28 cellular contexts compared by ENCODE assay signal in genomic region chr3:64593350-64593749, GRCh38.
"Had no signal": no experiment of that assay in that cellular context is flagged by ENCODE, and none has a peak within 500 bp of the region (broad histone marks: within the 10 kb centered on the region; RNA-seq: fewer than 3 reads in every experiment).

No MANE protein-coding gene starts in this region.

- H3K27me3 Mint-ChIP-seq: activated CD4-positive, alpha-beta memory T cell treated with anti-CD3 and anti-CD28 coated beads for 36 hours; activated CD4-positive, alpha-beta T cell treated with anti-CD3 and anti-CD28 coated beads, Interleukin-2, amount 10 ng/mL, durations not matched to agents 7 days and 5 days; activated naive CD8-positive, alpha-beta T cell treated with anti-CD3 and anti-CD28 coated beads, Interleukin-2, amount 50 U/mL, for 24 hours had no signal

- H3K9me3 Mint-ChIP-seq: activated CD4-positive, alpha-beta memory T cell treated with anti-CD3 and anti-CD28 coated beads for 36 hours; activated CD4-positive, alpha-beta T cell treated with anti-CD3 and anti-CD28 coated beads, Interleukin-2, amount 10 ng/mL, durations not matched to agents 7 days and 5 days; activated naive CD8-positive, alpha-beta T cell treated with anti-CD3 and anti-CD28 coated beads, Interleukin-2, amount 50 U/mL, for 24 hours; activated T-cell treated with anti-CD3 and anti-CD28 coated beads, Interleukin-2, amount 50 U/mL, for 4 hours had no signal

- H3K4me3 ChIP-seq: ascending aorta, body of pancreas, Peyer's patch, SJCRH30 had no signal

- H3K4me2 ChIP-seq: SK-N-SH had no signal

- H3K4me3 Mint-ChIP-seq: activated CD4-positive, alpha-beta memory T cell treated with anti-CD3 and anti-CD28 coated beads for 36 hours; activated CD4-positive, alpha-beta T cell treated with anti-CD3 and anti-CD28 coated beads, Interleukin-2, amount 10 ng/mL, durations not matched to agents 7 days and 5 days; activated naive CD8-positive, alpha-beta T cell treated with anti-CD3 and anti-CD28 coated beads, Interleukin-2, amount 50 U/mL, for 24 hours; activated T-cell treated with anti-CD3 and anti-CD28 coated beads, Interleukin-2, amount 50 U/mL, for 4 hours had no signal

- H3K4me1 Mint-ChIP-seq: activated CD4-positive, alpha-beta T cell treated with anti-CD3 and anti-CD28 coated beads, Interleukin-2, amount 10 ng/mL, durations not matched to agents 7 days and 5 days; activated naive CD8-positive, alpha-beta T cell treated with anti-CD3 and anti-CD28 coated beads, Interleukin-2, amount 50 U/mL, for 24 hours had no signal

- H3K36me3 ChIP-seq: Peyer's patch, SJCRH30 had no signal

- DNase-seq: activated CD4-positive, alpha-beta memory T cell treated with anti-CD3 and anti-CD28 coated beads for 36 hours; activated CD4-positive, alpha-beta T cell treated with anti-CD3 and anti-CD28 coated beads, Interleukin-2, amount 10 ng/mL, durations not matched to agents 7 days and 5 days; activated CD4-positive, CD25-positive, alpha-beta regulatory T cell; activated CD8-positive, alpha-beta memory T cell treated with anti-CD3 and anti-CD28 coated beads for 24 hours; activated effector memory CD4-positive, alpha-beta T cell treated with anti-CD3 and anti-CD28 coated beads, Interleukin-2, amount 50 U/mL, for 16 hours; activated naive CD4-positive, alpha-beta T cell treated with Interleukin-2 at 50 U/mL for 16 hours; activated naive CD8-positive, alpha-beta T cell treated with anti-CD3 and anti-CD28 coated beads, Interleukin-2, amount 50 U/mL, for 24 hours; activated T-cell treated with anti-CD3 and anti-CD28 coated beads, Interleukin-2, amount 50 U/mL, for 4 hours; amniotic stem cell; body of pancreas; central memory CD4-positive, alpha-beta T cell; MM.1S; NCI-H146; NCI-H187 treated with DMSO at 0.1 percent for 48 hours; NCI-H2081 treated with DMSO at 0.1 percent for 48 hours; NCI-H2171 treated with DMSO at 0.1 percent for 48 hours; NCI-H226; NCI-H524 treated with DMSO at 0.1 percent for 48 hours; NCI-H82; Peyer's patch; Right ventricle myocardium superior; SJCRH30; SK-N-SH; T-helper 1 cell had no signal

- H3K36me3 Mint-ChIP-seq: activated CD4-positive, alpha-beta memory T cell treated with anti-CD3 and anti-CD28 coated beads for 36 hours; activated naive CD4-positive, alpha-beta T cell treated with anti-CD3 and anti-CD28 coated beads, Interleukin-2, amount 50 U/mL, for 72 hours had no signal

- H3K4me1 ChIP-seq: ascending aorta, body of pancreas, Peyer's patch, SJCRH30 had no signal

- H3K27ac ChIP-seq: body of pancreas, Peyer's patch, RWPE1, SJCRH30, VCaP had no signal

- ATAC-seq: activated naive CD4-positive, alpha-beta T cell treated with anti-CD3 and anti-CD28 coated beads, Interleukin-2, amount 50 U/mL, for 72 hours; activated naive CD8-positive, alpha-beta T cell treated with anti-CD3 and anti-CD28 coated beads, Interleukin-2, amount 50 U/mL, for 24 hours; activated T-cell treated with anti-CD3 and anti-CD28 coated beads, Interleukin-2, amount 50 U/mL, for 4 hours; body of pancreas had no signal

- H3K9me2 ChIP-seq: SK-N-SH had no signal

- H3K27ac Mint-ChIP-seq: activated CD4-positive, alpha-beta memory T cell treated with anti-CD3 and anti-CD28 coated beads for 36 hours; activated CD4-positive, alpha-beta T cell treated with anti-CD3 and anti-CD28 coated beads, Interleukin-2, amount 10 ng/mL, durations not matched to agents 7 days and 5 days; activated naive CD4-positive, alpha-beta T cell treated with anti-CD3 and anti-CD28 coated beads, Interleukin-2, amount 50 U/mL, for 72 hours; activated naive CD8-positive, alpha-beta T cell treated with anti-CD3 and anti-CD28 coated beads, Interleukin-2, amount 50 U/mL, for 24 hours had no signal

- H3K9me3 ChIP-seq: ascending aorta, body of pancreas, Peyer's patch, SJCRH30, SK-N-SH had no signal

- H3K27me3 ChIP-seq: ascending aorta, body of pancreas, Peyer's patch, SJCRH30 had no signal
